ENCODE assay signal across 8 cellular contexts in genomic region chr9:67723185-67723584, GRCh38.
DNase-seq lines count a peak whose midpoint lies in the region; ATAC-seq, FAIRE-seq and TF ChIP-seq lines count a peak whose summit lies in the region.
"Not testable (repeated sequence)": the region's sequence is repeated elsewhere in the genome, so short reads cannot be mapped to it uniquely, and the experiment has no call there.

No MANE protein-coding gene starts in this region.

- 0% methylated on average over 2 of the region's 15 CpGs for WGBS in HepG2 (ENCODE audit: low lambda C conversion rate)

- not testable (repeated sequence) for H3K27ac Mint-ChIP-seq in progenitor cell of endocrine pancreas
- peak overlapping the region; percentile 64 for H3K27ac Mint-ChIP-seq in type B pancreatic cell

- BruUV-seq in HepG2 (replicated peaks; lab: Mats Ljungman, UMichigan), result TSS peak; percentile 84

- not testable (repeated sequence) for H4K20me1 ChIP-seq in DOHH2 (ENCODE audit: control insufficient read depth, insufficient read depth, low read depth, low read length); HepG2 (ENCODE audit: insufficient read depth, low read length)

- in situ Hi-C loops in HepG2 (cut with HindIII; ENCODE audit: extremely low pct_ligation_motif_present, low pct_unique_long_range_greater_than_20kb), result not testable (repeated sequence)

- peak; percentile 35 for DNase-seq in activated CD4-positive, alpha-beta T cell treated with anti-CD3 and anti-CD28 coated beads for 48 hours
- not testable (repeated sequence) for DNase-seq in adipocyte (ENCODE audit: low read depth); epithelial cell of proximal tubule (ENCODE audit: low read depth); HepG2 (ENCODE audit: low spot score); progenitor cell of endocrine pancreas (ENCODE audit: low spot score, unreplicated experiment)
- DNase-seq in type B pancreatic cell (ENCODE audit: extremely low spot score, unreplicated experiment), result peak; percentile 42

- H3K27me3 Mint-ChIP-seq in progenitor cell of endocrine pancreas, type B pancreatic cell: not testable (repeated sequence)

- H3K4me1 ChIP-seq in DOHH2 (ENCODE audit: control insufficient read depth, low read length); adipocyte (ENCODE audit: control insufficient read depth, insufficient read depth, low read length); HepG2 (ENCODE audit: insufficient read depth, low read length): not testable (repeated sequence)

- FAIRE-seq in HepG2 (lab: Jason Lieb, UNC), result not testable (repeated sequence)

- not testable (repeated sequence) for H3F3A ChIP-seq in DOHH2 (ENCODE audit: control insufficient read depth, insufficient read depth)

- not testable (repeated sequence) for H3K36me3 ChIP-seq in DOHH2 (ENCODE audit: control insufficient read depth, low read length); adipocyte (ENCODE audit: control insufficient read depth, insufficient read depth, low read length, severe bottlenecking); HepG2 (replicated peaks in 1 of 2; ENCODE audit: control insufficient read depth in 1 of 2, insufficient read depth in 2 of 2, low read length in 2 of 2)

- not testable (repeated sequence) for TF ChIP-seq EP300 in HepG2 (IDR thresholded peaks at IDR 0.05; ENCODE audit: low read depth in 2 of 2, low read length in 2 of 2); HepG2 (CRISPR knock-in tag; IDR thresholded peaks at IDR 0.05; ENCODE audit: borderline replicate concordance)

- H3K9me3 ChIP-seq in DOHH2 (ENCODE audit: control insufficient read depth, insufficient read depth, low read length); adipocyte (ENCODE audit: control insufficient read depth, low read length); HepG2 (ENCODE audit: low read length): not testable (repeated sequence)

- not testable (repeated sequence) for H3K4me1 Mint-ChIP-seq in progenitor cell of endocrine pancreas (ENCODE audit: low read depth); type B pancreatic cell (ENCODE audit: unreplicated experiment)

- not testable (repeated sequence) for H3K27ac ChIP-seq in DOHH2 (ENCODE audit: low read depth, low read length); HepG2 (ENCODE audit: extremely low read length, insufficient read depth, low read length)

- ATAC-seq in HG03432 (IDR thresholded peaks at IDR 0.05; ENCODE audit: unreplicated experiment) (peak; percentile 33), HepG2 (peak; percentile 55)

- H3K4me2 ChIP-seq in DOHH2 (ENCODE audit: low read length); HepG2 (ENCODE audit: low read depth, low read length): not testable (repeated sequence)

- H3K9me2 ChIP-seq in DOHH2 (replicated peaks; ENCODE audit: control insufficient read depth, low read length), result not testable (repeated sequence)

- POLR2A ChIA-PET in HepG2 (lab: Yijun Ruan, JAX), result not testable (repeated sequence)

- CTCF ChIA-PET in HepG2 (lab: Yijun Ruan, JAX; ENCODE audit: low intra/inter-chr PET ratio, low total read pairs), result not testable (repeated sequence)

- TF ChIP-seq RAD21 in HepG2 (CRISPR knock-in tag; IDR thresholded peaks at IDR 0.05), result not testable (repeated sequence)

- H3K36me3 Mint-ChIP-seq in progenitor cell of endocrine pancreas (ENCODE audit: insufficient read depth); type B pancreatic cell: not testable (repeated sequence)

- not testable (repeated sequence) for H3K9me3 Mint-ChIP-seq in progenitor cell of endocrine pancreas (ENCODE audit: low read depth); type B pancreatic cell

- H2AFZ ChIP-seq in HepG2 (ENCODE audit: low read length), result not testable (repeated sequence)

- not testable (repeated sequence) for H3K79me2 ChIP-seq in DOHH2 (ENCODE audit: control insufficient read depth, low read length); HepG2 (ENCODE audit: insufficient read depth, low read length)

- not testable (repeated sequence) for H3K9ac ChIP-seq in adipocyte (ENCODE audit: low read length); HepG2 (ENCODE audit: insufficient read depth, low read depth, low read length)

- not testable (repeated sequence) for H3K27me3 ChIP-seq in DOHH2 (ENCODE audit: control insufficient read depth, low read length); adipocyte (replicated peaks; ENCODE audit: control insufficient read depth, insufficient read depth, low read length); HepG2 (ENCODE audit: control insufficient read depth in 1 of 2, insufficient read depth in 2 of 2, low read length in 2 of 2)

- peak overlapping the region; percentile 43; the same call in 1 of the 2 replicates for H3K4me3 ChIP-seq in DOHH2 (ENCODE audit: low read length)
- H3K4me3 ChIP-seq in adipocyte (ENCODE audit: low read length), result peak overlapping the region; percentile 66
- H3K4me3 ChIP-seq in epithelial cell of proximal tubule (ENCODE audit: low read depth, low read length), result peak overlapping the region; percentile 42
- H3K4me3 ChIP-seq in HepG2 (replicated peaks in 1 of 3; ENCODE audit: insufficient read depth in 1 of 3, low read depth in 2 of 3, low read length in 3 of 3), result peak overlapping the region in 2 of 3 experiments; percentile 43 to 54; a peak in 3 of 6 replicates

- TF ChIP-seq POLR2A in HepG2 (IDR thresholded peaks at IDR 0.05; ENCODE audit: insufficient read depth in 1 of 2, low read depth in 2 of 2, low read length in 2 of 2), result not testable (repeated sequence)

- not testable (repeated sequence) for TF ChIP-seq CTCF in DOHH2 (IDR thresholded peaks at IDR 0.05; ENCODE audit: low read depth, low read length, poor library complexity, severe bottlenecking); epithelial cell of proximal tubule (conservative IDR thresholded peaks at IDR 0.05; ENCODE audit: low read depth, low read length); HepG2 (CRISPR knock-in tag; IDR thresholded peaks at IDR 0.05); progenitor cell of endocrine pancreas (IDR thresholded peaks at IDR 0.05; ENCODE audit: unreplicated experiment); type B pancreatic cell (conservative IDR thresholded peaks at IDR 0.05)

- H3K4me3 Mint-ChIP-seq in progenitor cell of endocrine pancreas (ENCODE audit: low read depth) (peak overlapping the region; percentile 81), type B pancreatic cell (peak overlapping the region; percentile 84)

- intact Hi-C loops in HepG2 (cut with micrococcal nuclease; ENCODE audit: unreplicated experiment), result not testable (repeated sequence)

TF ChIP-seq in HepG2, 621 proteins besides CTCF, POLR2A, EP300 and RAD21:
- TF ChIP-seq ZFY (CRISPR knock-in tag; IDR thresholded peaks at IDR 0.05), result peak; percentile 52
- TF ChIP-seq SAP130 (CRISPR knock-in tag; IDR thresholded peaks at IDR 0.05; ENCODE audit: low read depth), result peak; percentile 39
- TF ChIP-seq PHF8 (CRISPR knock-in tag; IDR thresholded peaks at IDR 0.05), result peak; percentile 39; the same call in 1 of the 2 replicates
- peak; percentile 25; the same call in 1 of the 2 replicates for TF ChIP-seq MYC (CRISPR knock-in tag; IDR thresholded peaks at IDR 0.05; ENCODE audit: borderline replicate concordance)
